Comparison of ENCODE assay signal across 8 cellular contexts in the genomic region with DNA sequence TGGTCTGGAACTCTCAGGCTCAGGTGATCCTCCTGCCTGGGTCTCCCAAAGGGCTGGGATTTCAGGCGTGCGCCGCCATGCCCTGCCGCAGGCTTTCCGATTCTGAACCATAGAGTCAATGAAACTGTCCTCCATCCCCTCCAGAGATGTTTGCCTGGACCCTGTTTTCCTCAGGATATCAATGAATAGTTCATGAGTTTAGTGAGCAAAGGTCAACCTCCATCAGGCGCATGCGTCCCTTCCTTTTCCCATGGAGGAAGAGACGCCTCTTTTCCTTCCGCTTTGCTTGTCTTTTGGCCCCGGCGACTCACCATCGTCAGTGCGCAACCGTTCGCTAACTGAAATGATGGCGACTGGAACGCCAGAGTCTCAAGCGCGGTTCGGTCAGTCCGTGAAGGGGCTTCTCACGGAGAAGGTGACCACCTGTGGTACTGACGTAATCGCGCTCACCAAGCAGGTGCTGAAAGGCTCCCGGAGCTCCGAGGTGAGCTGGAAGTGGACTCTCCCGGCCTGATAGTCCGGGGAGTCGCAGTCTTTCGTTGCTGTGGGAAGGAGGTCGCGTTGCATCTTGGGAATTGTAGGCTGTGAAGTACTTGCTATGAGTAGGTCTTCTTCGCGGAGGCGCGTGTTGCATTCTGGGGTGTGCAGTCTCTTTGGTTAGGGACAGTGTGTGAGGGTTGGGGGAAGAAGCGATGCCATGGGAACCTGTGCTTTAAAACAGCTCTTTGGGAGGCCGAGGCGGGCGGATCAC. TPM values are rescaled to one million over a fixed set of nuclear protein-coding genes. Genes with fewer than 3 reads are reported as not detected.
DNase-seq lines count a peak whose midpoint lies in the region; ATAC-seq and TF ChIP-seq lines count a peak whose summit lies in the region.

A gene with protein sequence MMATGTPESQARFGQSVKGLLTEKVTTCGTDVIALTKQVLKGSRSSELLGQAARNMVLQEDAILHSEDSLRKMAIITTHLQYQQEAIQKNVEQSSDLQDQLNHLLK (plus strand): TSS at position 316 of the 751 bp plus-strand sequence. CDS start 28 bp downstream, at position 344.

- peak within 1 kb of the TSS; percentile 91 for H4K12ac ChIP-seq in trophoblast cell (ENCODE audit: low read depth, low read length)

- peaks cover 8% of the 10 kb centered on the region for H3K79me1 ChIP-seq in trophoblast cell (ENCODE audit: low read length)

- H4K91ac ChIP-seq in trophoblast cell (ENCODE audit: low read depth, low read length), result peak within 1 kb of the TSS; percentile 97

- peak within 1 kb of the TSS; percentile 99 for H3K9ac ChIP-seq in adipocyte (ENCODE audit: low read length)
- peak within 1 kb of the TSS; percentile 97 for H3K9ac ChIP-seq in trophoblast cell (ENCODE audit: low read length)

- no peak for TF ChIP-seq EP300 in transverse colon (IDR thresholded peaks at IDR 0.05; ENCODE audit: low read depth)

- H2AK5ac ChIP-seq in trophoblast cell (ENCODE audit: low read length), result no peak within 1 kb of the TSS

- H2AFZ ChIP-seq in trophoblast cell (ENCODE audit: insufficient read depth, low read length, poor library complexity), result peak within 1 kb of the TSS; percentile 78

- H3K79me2 ChIP-seq in trophoblast cell (ENCODE audit: control insufficient read depth, insufficient read depth, low read length, poor library complexity), result peaks cover 2% of the 10 kb centered on the region

- no peak for TF ChIP-seq CTCF in GM12864 (IDR thresholded peaks at IDR 0.05; ENCODE audit: low read depth, low read length, missing control alignments)
- no peak for TF ChIP-seq CTCF in transverse colon (IDR thresholded peaks at IDR 0.05)

- DNase-seq in GM12864 (ENCODE audit: low read depth) (peak; percentile 94), NCI-H1417 (lab: John Stamatoyannopoulos, UW) (peak; percentile 81 to 96 (median 95)), SW 1271 (lab: John Stamatoyannopoulos, UW) (peak; percentile 78 to 91), adipocyte (ENCODE audit: low read depth) (peak; percentile 96), cardiac septum (ENCODE audit: low spot score) (peak; percentile 96), trophoblast cell (peak; percentile 81 to 92), transverse colon (peak; percentile 93)

- WGBS in trophoblast cell (ENCODE audit: extremely low coverage, insufficient coverage, insufficient read length), result no CpG with 5 or more reads among the region's 41 CpGs
- WGBS in transverse colon (ENCODE audit: low coverage in 1 of 2), 2 donors, result 11% methylated on average over 36 of the region's 41 CpGs; no CpG with 5 or more reads in 1 of the 2 donors

- peak within 1 kb of the TSS; percentile 92 for H3K27ac ChIP-seq in trophoblast cell (ENCODE audit: low read depth, low read length)
- peak within 1 kb of the TSS; percentile 89 to 96 (median 91) for H3K27ac ChIP-seq in transverse colon

- intact Hi-C loops in cardiac septum (cut with DNase I), result no loop called here
- intact Hi-C loops in transverse colon (cut with DNase I; ENCODE audit: low total_unique reads), result no loop called here

- no peaks in the 10 kb centered on the region for H3K27me3 ChIP-seq in adipocyte (replicated peaks; ENCODE audit: control insufficient read depth, insufficient read depth, low read length)
- no peaks in the 10 kb centered on the region for H3K27me3 ChIP-seq in trophoblast cell (ENCODE audit: insufficient read depth, low read length)
- H3K27me3 ChIP-seq in transverse colon, result no peaks in the 10 kb centered on the region

- H3K4me1 ChIP-seq in adipocyte (ENCODE audit: control insufficient read depth, insufficient read depth, low read length), result peaks cover 11% of the 10 kb centered on the region
- H3K4me1 ChIP-seq in trophoblast cell (ENCODE audit: control insufficient read depth in 1 of 2, insufficient read depth in 2 of 2, low read length in 2 of 2), result no peaks in the 10 kb centered on the region
- peaks cover 0 to 15% (median 6%) of the 10 kb centered on the region in 4 donors for H3K4me1 ChIP-seq in transverse colon

- H3K4me3 ChIP-seq in GM12864 (ENCODE audit: low read depth, low read length), result peak within 1 kb of the TSS; percentile 97
- peak within 1 kb of the TSS; percentile 100 for H3K4me3 ChIP-seq in adipocyte (ENCODE audit: low read length)
- H3K4me3 ChIP-seq in trophoblast cell (ENCODE audit: low read depth, low read length), result peak within 1 kb of the TSS; percentile 98
- peak within 1 kb of the TSS; percentile 47 to 77 (median 73) for H3K4me3 ChIP-seq in transverse colon

- peak within 1 kb of the TSS; percentile 64 for H3K18ac ChIP-seq in trophoblast cell (ENCODE audit: low read length)

- peak; percentile 87 for TF ChIP-seq POLR2A in transverse colon (IDR thresholded peaks at IDR 0.05)

- no peaks in the 10 kb centered on the region for H3K36me3 ChIP-seq in adipocyte (ENCODE audit: control insufficient read depth, insufficient read depth, low read length, severe bottlenecking)
- no peaks in the 10 kb centered on the region for H3K36me3 ChIP-seq in trophoblast cell (ENCODE audit: control insufficient read depth in 1 of 2, insufficient read depth in 2 of 2, low read length in 2 of 2)
- H3K36me3 ChIP-seq in transverse colon, result no peaks in the 10 kb centered on the region

- peak within 1 kb of the TSS; percentile 4 for H2BK12ac ChIP-seq in trophoblast cell (ENCODE audit: low read length)

- no peak within 1 kb of the TSS for H3K23ac ChIP-seq in trophoblast cell (ENCODE audit: low read length)

- H2BK120ac ChIP-seq in trophoblast cell (ENCODE audit: insufficient read depth, low read length, poor library complexity), result peak within 1 kb of the TSS; percentile 73

- peak within 1 kb of the TSS; percentile 75 for H2BK5ac ChIP-seq in trophoblast cell (ENCODE audit: low read depth, low read length, poor library complexity)

- peak within 1 kb of the TSS; percentile 98 for H4K8ac ChIP-seq in trophoblast cell (ENCODE audit: low read depth, low read length)

- ATAC-seq in HG02759 (IDR thresholded peaks at IDR 0.05; ENCODE audit: unreplicated experiment), result peak; percentile 98

- peak within 1 kb of the TSS; percentile 49 for H3K4me2 ChIP-seq in trophoblast cell (ENCODE audit: low read length)

- H3K4ac ChIP-seq in trophoblast cell (ENCODE audit: low read depth, low read length), result peak within 1 kb of the TSS; percentile 71

- in situ Hi-C loops in transverse colon (cut with MboI; ENCODE audit: low pct_ligation_motif_present in 1 of 4, low pct_unique_long_range_greater_than_20kb in 1 of 4, low sequenced_read_pairs in 3 of 4), result no loop called here

- H3K9me3 ChIP-seq in adipocyte (ENCODE audit: control insufficient read depth, low read length) (no peaks in the 10 kb centered on the region), trophoblast cell (ENCODE audit: insufficient read depth, low read depth, low read length) (no peaks in the 10 kb centered on the region), transverse colon (no peaks in the 10 kb centered on the region)

- H3K14ac ChIP-seq in trophoblast cell (ENCODE audit: low read length), result peak within 1 kb of the TSS; percentile 85

RNA-seq across cellular contexts. Expression of the gene that starts here (rescaled TPM):
- total RNA-seq in cardiac septum (15.8 TPM), transverse colon (10 to 100 TPM in 3 of 4 donors, 1 to 10 TPM in 1; 4.1 to 39.4 (median 32.5) TPM)
- 10.6 and 10.9 TPM in 2 replicates for polyA plus RNA-seq in trophoblast cell (2013)

Comparison
In these comparisons a context has a peak if more than half of its experiments do, and no peak if none do; other contexts are left out.
1. Peak in every context shown above with its lines: DNase-seq, ATAC-seq, H3K4me3 ChIP-seq and H3K27ac ChIP-seq.